8 cellular contexts compared by ENCODE assay signal in the genomic region with DNA sequence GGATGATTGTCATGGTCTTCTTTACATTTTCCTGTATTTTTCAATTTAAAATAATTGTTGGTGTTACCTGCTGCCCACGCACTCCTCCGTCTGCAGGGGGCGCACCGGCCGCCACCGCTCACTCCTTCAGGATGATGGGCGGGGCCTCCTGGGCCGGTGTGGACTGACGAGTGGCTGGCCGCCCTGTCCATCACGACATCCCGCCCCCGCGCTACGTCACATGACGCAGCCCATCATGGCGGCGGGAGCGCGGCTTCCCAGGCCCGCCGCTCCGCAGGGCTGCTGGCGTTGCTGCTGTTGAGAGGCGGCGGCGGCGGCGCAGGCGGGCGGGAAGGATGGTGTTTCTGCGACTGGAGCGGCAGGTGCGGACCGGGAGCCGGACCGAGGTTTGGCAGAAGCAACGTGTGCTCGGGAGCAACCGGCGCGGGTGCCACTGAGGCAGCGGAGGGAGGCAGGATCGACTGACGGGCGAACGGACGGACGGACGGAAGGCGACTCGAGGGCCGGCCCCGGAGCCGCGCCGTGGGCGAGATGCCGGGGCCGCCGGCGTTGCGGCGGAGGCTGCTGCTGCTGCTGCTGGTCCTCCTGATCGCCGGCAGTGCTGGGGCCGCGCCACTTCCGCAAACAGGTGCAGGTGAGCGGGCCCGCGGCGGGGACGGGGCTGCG. TPM values are rescaled to one million over a fixed set of nuclear protein-coding genes. Genes with fewer than 3 reads are reported as not detected.
DNase-seq lines count a peak whose midpoint lies in the region; ATAC-seq and TF ChIP-seq lines count a peak whose summit lies in the region.

A gene (plus strand): TSS at position 216 of the 666 bp plus-strand sequence. CDS start 316 bp downstream, at position 532.

- ATAC-seq in GM18867 (IDR thresholded peaks at IDR 0.05; ENCODE audit: unreplicated experiment) = peak; percentile 100
- peak; percentile 99 for ATAC-seq in HG03103 (IDR thresholded peaks at IDR 0.05; ENCODE audit: low read depth, unreplicated experiment)

- H3K36me3 ChIP-seq in mammary epithelial cell (ENCODE audit: insufficient read depth, low read length) (no peaks in the 10 kb centered on the region), smooth muscle cell (ENCODE audit: low read depth) (no peaks in the 10 kb centered on the region)

- H3K9ac ChIP-seq in mammary epithelial cell (ENCODE audit: insufficient read depth, low read length) = peak within 1 kb of the TSS; percentile 84
- H3K9ac ChIP-seq in smooth muscle cell (ENCODE audit: low read depth) = peak within 1 kb of the TSS; percentile 83

- no peaks in the 10 kb centered on the region for H3K27me3 ChIP-seq in mammary epithelial cell (ENCODE audit: insufficient read depth, low read length)
- H3K27me3 ChIP-seq in smooth muscle cell (ENCODE audit: low read depth) = no peaks in the 10 kb centered on the region

- H3K79me2 ChIP-seq in mammary epithelial cell (ENCODE audit: insufficient read depth, low read length) = peaks cover 51% of the 10 kb centered on the region
- H3K79me2 ChIP-seq in smooth muscle cell (ENCODE audit: low read depth) = peaks cover 28% of the 10 kb centered on the region

- peak within 1 kb of the TSS; percentile 80 for H3K4me2 ChIP-seq in mammary epithelial cell (ENCODE audit: insufficient read depth, low read depth, low read length)
- H3K4me2 ChIP-seq in smooth muscle cell = peak within 1 kb of the TSS; percentile 97

- in situ Hi-C loops in mammary epithelial cell (cut with MboI; ENCODE audit: low sequenced_read_pairs in 2 of 2) = no loop called here

- H3F3A ChIP-seq in smooth muscle cell (ENCODE audit: low read depth) = no peaks in the 10 kb centered on the region

- peak within 1 kb of the TSS; percentile 88 for H3K27ac ChIP-seq in VCaP
- H3K27ac ChIP-seq in mammary epithelial cell (ENCODE audit: insufficient read depth, low read depth, low read length) = peak within 1 kb of the TSS; percentile 59
- peak within 1 kb of the TSS; percentile 68 for H3K27ac ChIP-seq in smooth muscle cell (ENCODE audit: low read depth)

- peak within 1 kb of the TSS; percentile 96 for H2AFZ ChIP-seq in mammary epithelial cell (ENCODE audit: low read depth, low read length)
- peak within 1 kb of the TSS; percentile 94 for H2AFZ ChIP-seq in smooth muscle cell (ENCODE audit: low read depth)

- peak; percentile 36 for DNase-seq in AG04449 (ENCODE audit: low read depth, low spot score)
- peak; percentile 82 for DNase-seq in NCI-H2171 treated with DMSO at 0.1 percent for 48 hours (lab: John Stamatoyannopoulos, UW)
- peak; percentile 82 for DNase-seq in mammary epithelial cell
- peak; percentile 99 for DNase-seq in iPS-NIHi7 (ENCODE audit: extremely low spot score)
- peak; percentile 88 for DNase-seq in smooth muscle cell (lab: John Stamatoyannopoulos, UW; ENCODE audit: unreplicated experiment)

- POLR2A ChIA-PET in AG04449 (lab: Yijun Ruan, JAX) = no interaction called here

- peak within 1 kb of the TSS; percentile 84 for H3K4me3 ChIP-seq in AG04449 (ENCODE audit: low read depth, low read length)
- peak within 1 kb of the TSS; percentile 91 to 95 (median 94) for H3K4me3 ChIP-seq in mammary epithelial cell (replicated peaks in 1 of 3; ENCODE audit: insufficient read depth in 1 of 3, low read depth in 2 of 3, low read length in 3 of 3)
- peak within 1 kb of the TSS; percentile 97 for H3K4me3 ChIP-seq in smooth muscle cell

- CTCF ChIA-PET in AG04449 (lab: Yijun Ruan, JAX) = interaction anchor here (0.9 to 7.8 kb wide), 20 partner anchors 8 to 85 kb away, joined by 3 to 170 read pairs (median 5); no protein-coding TSS in a partner anchor
- CTCF ChIA-PET in mammary epithelial cell (lab: Charles Lee; ENCODE audit: low non-redundant PET) = interaction anchor here (0.6 to 1.2 kb wide), 4 partner anchors 12 to 249 kb away, joined by 4 to 16 read pairs (median 10); no protein-coding TSS in a partner anchor

- intact Hi-C loops in mammary epithelial cell (cut with micrococcal nuclease) = loop anchor here (1.0 to 10.0 kb wide), 8 partner anchors 15 to 294 kb away; a partner anchor contains a TSS

- H3K9me3 ChIP-seq in mammary epithelial cell (replicated peaks; ENCODE audit: insufficient read depth, low read length) (no peaks in the 10 kb centered on the region), smooth muscle cell (replicated peaks; ENCODE audit: low read depth) (no peaks in the 10 kb centered on the region)

- TSS peak; percentile 26 for BruUV-seq in mammary epithelial cell (replicated peaks; lab: Mats Ljungman, UMichigan)

- 1% methylated on average over 22 of the region's 75 CpGs for WGBS in mammary epithelial cell (ENCODE audit: low coverage, missing lambda C conversion rate)
- WGBS in smooth muscle cell (ENCODE audit: low lambda C conversion rate) = 1% methylated on average over 47 of the region's 75 CpGs

- H4K20me1 ChIP-seq in mammary epithelial cell (ENCODE audit: insufficient read depth, low read length) (no peaks in the 10 kb centered on the region), smooth muscle cell (ENCODE audit: low read depth) (peaks cover 25% of the 10 kb centered on the region)

- dilution Hi-C loops in mammary epithelial cell (cut with HindIII; ENCODE audit: low sequenced_read_pairs) = loop anchor here (5.0 kb wide), 1 partner anchor 74 kb away; no protein-coding TSS in a partner anchor

- H3K4me1 ChIP-seq in mammary epithelial cell (ENCODE audit: insufficient read depth, low read length) (peaks cover 12% of the 10 kb centered on the region), smooth muscle cell (ENCODE audit: low read depth) (peaks cover 10% of the 10 kb centered on the region)

- TF ChIP-seq CTCF in AG04449 (IDR thresholded peaks at IDR 0.05; ENCODE audit: insufficient read depth, low read length, missing control alignments) (peak; percentile 95), VCaP (conservative IDR thresholded peaks at IDR 0.05) (peak; percentile 99), mammary epithelial cell (conservative IDR thresholded peaks at IDR 0.05 in 1 of 2, IDR thresholded peaks at IDR 0.05 in 1 of 2; ENCODE audit: extremely low read depth in 1 of 2, insufficient read depth in 1 of 2, low read depth in 1 of 2, low read length in 2 of 2) (peak; percentile 77 to 94), smooth muscle cell (IDR thresholded peaks at IDR 0.05; ENCODE audit: borderline replicate concordance, insufficient read depth, poor library complexity, severe bottlenecking) (peak; percentile 90)

RNA-seq across cellular contexts. Expression of the gene that starts here (rescaled TPM):
- total RNA-seq in mammary epithelial cell (10 to 100 TPM; 15.3 to 18.9 TPM), smooth muscle cell (6.9 and 8.7 TPM in 2 replicates)
- polyA plus RNA-seq in mammary epithelial cell (7.7 TPM), smooth muscle cell (3.0 and 3.7 TPM in 2 replicates)
- 22.0 TPM for polyA minus RNA-seq in mammary epithelial cell

Comparison
In these comparisons a context has a peak if more than half of its experiments do, and no peak if none do; other contexts are left out.
1. Peak in every context shown above with its lines: DNase-seq, ATAC-seq, H3K4me3 ChIP-seq and H3K27ac ChIP-seq.
2. DNase-seq: peak in every context shown above with its lines; median percentile 99 in iPS-NIHi7; 88 in smooth muscle cell; 82 in NCI-H2171 treated with DMSO at 0.1 percent for 48 hours; 82 in mammary epithelial cell; 36 in AG04449.